In the genomic region with DNA sequence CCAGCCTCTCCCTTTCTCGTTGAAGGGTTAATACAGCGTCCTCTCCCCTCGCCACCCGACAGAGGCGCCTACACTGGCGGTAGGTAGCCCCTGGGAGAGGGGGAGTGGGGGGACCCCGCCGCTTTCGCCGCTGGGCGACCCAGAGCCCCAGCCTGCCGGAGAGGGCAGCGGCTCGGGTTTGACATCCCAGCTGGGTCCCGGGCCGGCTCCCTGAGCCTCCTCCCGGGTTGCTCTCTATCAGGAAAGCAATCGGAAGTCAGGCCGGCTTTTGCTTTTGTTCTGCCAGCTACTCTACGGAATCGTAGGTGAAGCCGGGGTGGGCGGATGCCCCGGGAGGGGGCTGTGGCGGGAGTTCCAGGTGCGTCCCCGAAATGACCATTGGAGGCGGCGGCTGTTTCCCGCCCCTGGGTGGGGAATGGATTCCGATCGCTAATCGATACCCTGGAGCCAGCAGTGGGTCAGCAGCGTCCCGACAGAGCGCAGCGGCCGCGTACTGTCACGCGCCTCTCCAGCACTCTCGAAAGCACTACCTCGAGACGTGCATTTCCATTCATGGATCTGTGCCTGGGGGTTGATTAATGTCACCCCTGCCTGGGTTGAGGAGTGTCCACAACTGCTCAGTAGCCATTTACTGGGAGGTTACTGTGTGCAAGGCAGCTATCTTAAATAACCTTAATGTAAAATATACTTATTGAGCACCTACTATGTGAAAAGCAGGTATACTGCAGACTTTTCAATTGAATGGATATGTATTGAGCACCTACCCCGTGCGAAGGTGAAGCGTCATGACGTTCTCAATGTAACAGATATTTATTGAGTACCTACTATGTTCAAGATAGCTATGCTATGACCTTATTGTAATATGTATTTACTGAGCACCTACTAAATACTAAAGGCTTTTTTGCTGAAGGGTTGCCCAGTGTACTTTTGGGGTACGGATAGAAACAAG, we compare ENCODE assay signal across 8 cellular contexts. TPM values are rescaled to one million over a fixed set of nuclear protein-coding genes. Genes with fewer than 3 reads are reported as not detected.
DNase-seq lines count a peak whose midpoint lies in the region; ATAC-seq, FAIRE-seq and TF ChIP-seq lines count a peak whose summit lies in the region.

No MANE protein-coding gene starts in this region.

- no peak for FAIRE-seq in A549 (lab: Jason Lieb, UNC)

- H3K9me3 ChIP-seq in A549 (0 out of 3 replicates have a peak, but pooled peaks cover 3% of the 10 kb centered on the region), HEK293 (ENCODE audit: control insufficient read depth, insufficient read depth, low read depth, low read length) (no peaks in the 10 kb centered on the region), suprapubic skin (no peaks in the 10 kb centered on the region)

- CTCF ChIA-PET in A549 (lab: Yijun Ruan, JAX): no interaction called here
- CTCF ChIA-PET in HEK293 (lab: Yijun Ruan, JAX): interaction anchor here (0.7 to 1.8 kb wide), 5 partner anchors 9 to 317 kb away, joined by 3 to 8 read pairs (median 3); no protein-coding TSS in a partner anchor

- H3K27me3 ChIP-seq in suprapubic skin: peaks cover 54% of the 10 kb centered on the region

- H3K27ac ChIP-seq in A549 (no peak overlapping the region), HEK293 (ENCODE audit: extremely low read depth, low read depth, low read length) (peak overlapping the region; percentile 83; the same call in 1 of the 2 replicates), suprapubic skin (no peak overlapping the region)

- H3K4me1 ChIP-seq in A549 (peaks cover 8% of the 10 kb centered on the region), HEK293 (ENCODE audit: control insufficient read depth, insufficient read depth, low read length) (peaks cover 24% of the 10 kb centered on the region), suprapubic skin (peaks cover 19% of the 10 kb centered on the region)

- peak in 1 of 2 experiments; percentile 53; a peak in 3 of 6 replicates for ATAC-seq in A549

- DNase-seq in A549 (ENCODE audit: low read depth in 1 of 2, low spot score in 1 of 2) (no peak), astrocyte of the hippocampus (ENCODE audit: low read depth, low spot score) (peak; percentile 19), kidney tubule cell (ENCODE audit: low spot score) (peak; percentile 4), suprapubic skin (ENCODE audit: low spot score in 2 of 2) (peak in 1 of 2 donors; percentile 60), glomerular visceral epithelial cell (ENCODE audit: extremely low spot score) (no peak), SHP77 treated with DMSO at 0.1 percent for 48 hours (lab: John Stamatoyannopoulos, UW) (no peak), SIG-M5 treated with dmso at 0.1 percent for 504 hours (lab: John Stamatoyannopoulos, UW; ENCODE audit: unreplicated experiment) (no peak)

- no peak for TF ChIP-seq EP300 in A549 (IDR thresholded peaks at IDR 0.05)
- no peak for TF ChIP-seq EP300 in suprapubic skin (IDR thresholded peaks at IDR 0.05)

- TF ChIP-seq POLR2A in A549 (IDR thresholded peaks at IDR 0.05; ENCODE audit: low read length) (no peak), suprapubic skin (IDR thresholded peaks at IDR 0.05) (no peak)

- peak overlapping the region; percentile 98 for H3K4me2 ChIP-seq in A549

- TF ChIP-seq CTCF in A549 (IDR thresholded peaks at IDR 0.05): no peak
- TF ChIP-seq CTCF in HEK293 (tag by site-specific recombination; IDR thresholded peaks at IDR 0.05): no peak
- TF ChIP-seq CTCF in suprapubic skin (IDR thresholded peaks at IDR 0.05): no peak

- no peaks in the 10 kb centered on the region for H3K36me3 ChIP-seq in HEK293 (ENCODE audit: control insufficient read depth in 2 of 2, insufficient read depth in 1 of 2, low read length in 2 of 2)
- no peaks in the 10 kb centered on the region for H3K36me3 ChIP-seq in suprapubic skin

- peak overlapping the region; percentile 52; the same call in 2 of the 3 replicates for H3K4me3 ChIP-seq in A549
- H3K4me3 ChIP-seq in HEK293 (ENCODE audit: low read depth, low read length): peak overlapping the region; percentile 51
- H3K4me3 ChIP-seq in suprapubic skin: peak overlapping the region; percentile 53

- POLR2A ChIA-PET in A549 (lab: Yijun Ruan, JAX): no interaction called here
- POLR2A ChIA-PET in HEK293 (lab: Yijun Ruan, JAX): interaction anchor here (1.2 to 1.6 kb wide), 3 partner anchors 11 to 318 kb away, joined by 3 to 6 read pairs (median 5); a partner anchor contains a TSS

- no peak for TF ChIP-seq RAD21 in A549 (conservative IDR thresholded peaks at IDR 0.05 in 1 of 2, IDR thresholded peaks at IDR 0.05 in 1 of 2)

- 15% methylated on average over 14 of the region's 49 CpGs for WGBS in A549 (ENCODE audit: missing lambda C conversion rate)
- 39% methylated on average over 7 of the region's 49 CpGs for WGBS in suprapubic skin

TF ChIP-seq in A549, 52 proteins besides CTCF, POLR2A, EP300 and RAD21 (continues in another document):
- TF ChIP-seq HOXB5 (CRISPR knock-in tag; IDR thresholded peaks at IDR 0.05) (no peak), NFE2L2 (conservative IDR thresholded peaks at IDR 0.05; ENCODE audit: low read length) (no peak), RARB (CRISPR knock-in tag; IDR thresholded peaks at IDR 0.05) (no peak), CEBPB (IDR thresholded peaks at IDR 0.05) (no peak), TFCP2L1 (CRISPR knock-in tag; IDR thresholded peaks at IDR 0.05) (no peak)
- TF ChIP-seq, protein P1, sequence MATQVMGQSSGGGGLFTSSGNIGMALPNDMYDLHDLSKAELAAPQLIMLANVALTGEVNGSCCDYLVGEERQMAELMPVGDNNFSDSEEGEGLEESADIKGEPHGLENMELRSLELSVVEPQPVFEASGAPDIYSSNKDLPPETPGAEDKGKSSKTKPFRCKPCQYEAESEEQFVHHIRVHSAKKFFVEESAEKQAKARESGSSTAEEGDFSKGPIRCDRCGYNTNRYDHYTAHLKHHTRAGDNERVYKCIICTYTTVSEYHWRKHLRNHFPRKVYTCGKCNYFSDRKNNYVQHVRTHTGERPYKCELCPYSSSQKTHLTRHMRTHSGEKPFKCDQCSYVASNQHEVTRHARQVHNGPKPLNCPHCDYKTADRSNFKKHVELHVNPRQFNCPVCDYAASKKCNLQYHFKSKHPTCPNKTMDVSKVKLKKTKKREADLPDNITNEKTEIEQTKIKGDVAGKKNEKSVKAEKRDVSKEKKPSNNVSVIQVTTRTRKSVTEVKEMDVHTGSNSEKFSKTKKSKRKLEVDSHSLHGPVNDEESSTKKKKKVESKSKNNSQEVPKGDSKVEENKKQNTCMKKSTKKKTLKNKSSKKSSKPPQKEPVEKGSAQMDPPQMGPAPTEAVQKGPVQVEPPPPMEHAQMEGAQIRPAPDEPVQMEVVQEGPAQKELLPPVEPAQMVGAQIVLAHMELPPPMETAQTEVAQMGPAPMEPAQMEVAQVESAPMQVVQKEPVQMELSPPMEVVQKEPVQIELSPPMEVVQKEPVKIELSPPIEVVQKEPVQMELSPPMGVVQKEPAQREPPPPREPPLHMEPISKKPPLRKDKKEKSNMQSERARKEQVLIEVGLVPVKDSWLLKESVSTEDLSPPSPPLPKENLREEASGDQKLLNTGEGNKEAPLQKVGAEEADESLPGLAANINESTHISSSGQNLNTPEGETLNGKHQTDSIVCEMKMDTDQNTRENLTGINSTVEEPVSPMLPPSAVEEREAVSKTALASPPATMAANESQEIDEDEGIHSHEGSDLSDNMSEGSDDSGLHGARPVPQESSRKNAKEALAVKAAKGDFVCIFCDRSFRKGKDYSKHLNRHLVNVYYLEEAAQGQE (IDR thresholded peaks at IDR 0.05): no peak

TF ChIP-seq in HEK293, 187 proteins besides CTCF, POLR2A, EP300 and RAD21 (continues in another document):
- TF ChIP-seq ZNF610 (tag by site-specific recombination; IDR thresholded peaks at IDR 0.05; ENCODE audit: borderline replicate concordance): no peak
- no peak for TF ChIP-seq ZNF561 (tag by site-specific recombination; IDR thresholded peaks at IDR 0.05; ENCODE audit: borderline replicate concordance)
- TF ChIP-seq ZNF140 (tag by site-specific recombination; IDR thresholded peaks at IDR 0.05): no peak
- TF ChIP-seq, protein P2, sequence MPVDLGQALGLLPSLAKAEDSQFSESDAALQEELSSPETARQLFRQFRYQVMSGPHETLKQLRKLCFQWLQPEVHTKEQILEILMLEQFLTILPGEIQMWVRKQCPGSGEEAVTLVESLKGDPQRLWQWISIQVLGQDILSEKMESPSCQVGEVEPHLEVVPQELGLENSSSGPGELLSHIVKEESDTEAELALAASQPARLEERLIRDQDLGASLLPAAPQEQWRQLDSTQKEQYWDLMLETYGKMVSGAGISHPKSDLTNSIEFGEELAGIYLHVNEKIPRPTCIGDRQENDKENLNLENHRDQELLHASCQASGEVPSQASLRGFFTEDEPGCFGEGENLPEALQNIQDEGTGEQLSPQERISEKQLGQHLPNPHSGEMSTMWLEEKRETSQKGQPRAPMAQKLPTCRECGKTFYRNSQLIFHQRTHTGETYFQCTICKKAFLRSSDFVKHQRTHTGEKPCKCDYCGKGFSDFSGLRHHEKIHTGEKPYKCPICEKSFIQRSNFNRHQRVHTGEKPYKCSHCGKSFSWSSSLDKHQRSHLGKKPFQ (tag by site-specific recombination; IDR thresholded peaks at IDR 0.05): no peak; the same call in 1 of the 2 replicates
- TF ChIP-seq ZBTB1 (tag by site-specific recombination; IDR thresholded peaks at IDR 0.05): no peak
- no peak for TF ChIP-seq ZNF701 (tag by site-specific recombination; IDR thresholded peaks at IDR 0.05)
- TF ChIP-seq ZNF112 (tag by site-specific recombination; IDR thresholded peaks at IDR 0.05): no peak
- TF ChIP-seq IKZF3 (tag by site-specific recombination; IDR thresholded peaks at IDR 0.05): no peak
- no peak for TF ChIP-seq ZNF747 (tag by site-specific recombination; IDR thresholded peaks at IDR 0.05)
- TF ChIP-seq SCRT2 (tag by site-specific recombination; IDR thresholded peaks at IDR 0.05): no peak
- TF ChIP-seq ZNF16 (tag by site-specific recombination; IDR thresholded peaks at IDR 0.05; ENCODE audit: low read depth): no peak
- TF ChIP-seq ZNF549 (tag by site-specific recombination; IDR thresholded peaks at IDR 0.05): no peak
- peak; percentile 97 for TF ChIP-seq ZNF394 (tag by site-specific recombination; IDR thresholded peaks at IDR 0.05; ENCODE audit: borderline replicate concordance)
- no peak for TF ChIP-seq ZNF133 (tag by site-specific recombination; IDR thresholded peaks at IDR 0.05)
- no peak for TF ChIP-seq ZNF248 (tag by site-specific recombination; IDR thresholded peaks at IDR 0.05)
- no peak for TF ChIP-seq ZNF2 (tag by site-specific recombination; IDR thresholded peaks at IDR 0.05)

RNA-seq across cellular contexts. Expression of a gene that starts 1.1 kb away (rescaled TPM):
- polyA plus RNA-seq in A549 (2011; rRNA removed) (0.03 TPM in 1 of 2 replicates, not detected in the other), A549 (2017; fragmentation: RNase III; extraction: RNeasy Plus Mini Kit Qiagen cat#74134 plus additional on column Dnase treatment) (0.01 to 0.04 TPM (median 0.03 TPM) in 3 replicates)
- polyA plus RNA-seq in A549 (2012; cell fraction: cytosol; rRNA removed): not detected in 2 replicates
- polyA plus RNA-seq in A549 (2012; cell fraction: nucleus; rRNA removed): not detected in 2 replicates
- polyA minus RNA-seq in A549 (2011; rRNA and poly(A)+ RNA removed): 0.08 TPM in 1 of 2 replicates, not detected in the other
- 1 to 10 TPM; 1.9 to 4.8 (median 2.4) TPM for total RNA-seq in suprapubic skin

Comparison
In these comparisons a context has a peak if more than half of its experiments do, and no peak if none do; other contexts are left out.
1. DNase-seq: peak in astrocyte of the hippocampus (single experiment) and kidney tubule cell (single experiment); none in A549 (0 of 2), glomerular visceral epithelial cell (single experiment), SHP77 treated with DMSO at 0.1 percent for 48 hours (single experiment) and SIG-M5 treated with dmso at 0.1 percent for 504 hours (single experiment).
2. Peak in every context shown above with its lines, with median percentiles within 50 percentile points of each other: H3K4me3 ChIP-seq.